In genomic region chr6:98054453-98054852, GRCh38 we compare ENCODE assay signal across 9 cellular contexts.
DNase-seq lines count a peak whose midpoint lies in the region; ATAC-seq and TF ChIP-seq lines count a peak whose summit lies in the region.
"Had no signal": no experiment of that assay in that cellular context is flagged by ENCODE, and none has a peak within 500 bp of the region (broad histone marks: within the 10 kb centered on the region; RNA-seq: fewer than 3 reads in every experiment).

No MANE protein-coding gene starts in this region.

- no peaks in the 10 kb centered on the region for H4K20me1 ChIP-seq in PC-9 (ENCODE audit: insufficient read depth)

- no peaks in the 10 kb centered on the region for H3K9me3 ChIP-seq in PC-9 (ENCODE audit: insufficient read depth, low read depth)
- H3K9me3 ChIP-seq in testis, result no peaks in the 10 kb centered on the region
- H3K9me3 ChIP-seq in thyroid gland, result no peaks in the 10 kb centered on the region

- CTCF ChIA-PET in PC-9 (lab: Charles Lee), result no interaction called here

- no peaks in the 10 kb centered on the region for H3K27me3 ChIP-seq in PC-9 (ENCODE audit: insufficient read depth, low read depth)
- no peaks in the 10 kb centered on the region for H3K27me3 ChIP-seq in testis
- H3K27me3 ChIP-seq in thyroid gland, result no peaks in the 10 kb centered on the region

- WGBS in testis, 2 donors, result 83 to 94% methylated on average over 2 of the region's 2 CpGs
- WGBS in thyroid gland, 2 donors, result 87 to 89% methylated on average over 2 of the region's 2 CpGs

- no peaks in the 10 kb centered on the region for H3K79me2 ChIP-seq in PC-9 (ENCODE audit: low read depth)

- ATAC-seq in GM18858 (IDR thresholded peaks at IDR 0.05; ENCODE audit: unreplicated experiment) (peak; percentile 55), HG03135 (IDR thresholded peaks at IDR 0.05; ENCODE audit: unreplicated experiment) (peak; percentile 55)

- no peaks in the 10 kb centered on the region for H3K36me3 Mint-ChIP-seq in activated T-helper 2 cell treated with anti-CD3 and anti-CD28 coated beads, Interferon-gamma antibody, Interleukin-2, Interleukin-4, amounts not matched to agents 10 μg/mL and 5 μg/mL and 100 μg/mL, durations not matched to agents 14 hours and 24 hours and 36 hours (ENCODE audit: low read depth)

- DNase-seq in PC-9, result no peak
- peak; percentile 12 for DNase-seq in kidney glomerular epithelial cell (lab: John Stamatoyannopoulos, UW)
- no peak for DNase-seq in testis
- DNase-seq in thyroid gland, result no peak
- no peak for DNase-seq in caudate nucleus (lab: John Stamatoyannopoulos, UW)
- no peak for DNase-seq in activated T-helper 2 cell treated with anti-CD3 and anti-CD28 coated beads, Interferon-gamma antibody, Interleukin-2, Interleukin-4, amounts not matched to agents 10 μg/mL and 5 μg/mL and 100 μg/mL, durations not matched to agents 14 hours and 24 hours and 36 hours (ENCODE audit: low spot score)
- DNase-seq: activated naive CD4-positive, alpha-beta T cell treated with anti-CD3 and anti-CD28 coated beads for 36 hours had no signal

- H3K27ac ChIP-seq in PC-9, result no peak overlapping the region
- H3K27ac ChIP-seq in testis, result no peak overlapping the region
- H3K27ac ChIP-seq in thyroid gland, result no peak overlapping the region
- H3K27ac ChIP-seq in caudate nucleus (ENCODE audit: low read depth, low read length), result no peak overlapping the region

- no peaks in the 10 kb centered on the region for H3F3A ChIP-seq in PC-9 (ENCODE audit: insufficient read depth, low read depth)

- intact Hi-C loops in PC-9 (cut with micrococcal nuclease; ENCODE audit: unreplicated experiment), result loop anchor here (10.0 kb wide), 1 partner anchor 1070 kb away; no protein-coding TSS in a partner anchor
- intact Hi-C loops in testis (cut with DNase I; ENCODE audit: low total_unique reads), result no loop called here
- intact Hi-C loops in thyroid gland (cut with DNase I), result no loop called here
- intact Hi-C loops in activated T-helper 2 cell treated with anti-CD3 and anti-CD28 coated beads, Interferon-gamma antibody, Interleukin-2, Interleukin-4, amounts not matched to agents 10 μg/mL and 5 μg/mL and 100 μg/mL, durations not matched to agents 14 hours and 24 hours and 36 hours (cut with micrococcal nuclease), result no loop called here

- H3K4me3 Mint-ChIP-seq in activated T-helper 2 cell treated with anti-CD3 and anti-CD28 coated beads, Interferon-gamma antibody, Interleukin-2, Interleukin-4, amounts not matched to agents 10 μg/mL and 5 μg/mL and 100 μg/mL, durations not matched to agents 14 hours and 24 hours and 36 hours (ENCODE audit: low read depth), result no peak overlapping the region
- H3K4me3 Mint-ChIP-seq: activated naive CD4-positive, alpha-beta T cell treated with anti-CD3 and anti-CD28 coated beads for 36 hours had no signal

- no peak overlapping the region for H2AFZ ChIP-seq in PC-9

- H3K36me3 ChIP-seq in PC-9 (ENCODE audit: low read depth) (no peaks in the 10 kb centered on the region), testis (ENCODE audit: low read depth, missing control alignments) (no peaks in the 10 kb centered on the region), thyroid gland (no peaks in the 10 kb centered on the region)

- no peaks in the 10 kb centered on the region for H3K9me3 Mint-ChIP-seq in activated T-helper 2 cell treated with anti-CD3 and anti-CD28 coated beads, Interferon-gamma antibody, Interleukin-2, Interleukin-4, amounts not matched to agents 10 μg/mL and 5 μg/mL and 100 μg/mL, durations not matched to agents 14 hours and 24 hours and 36 hours
- H3K9me3 Mint-ChIP-seq: activated naive CD4-positive, alpha-beta T cell treated with anti-CD3 and anti-CD28 coated beads for 36 hours had no signal

- POLR2A ChIA-PET in PC-9 (lab: Charles Lee; ENCODE audit: unreplicated experiment), result no interaction called here

- H3K4me3 ChIP-seq in PC-9 (no peak overlapping the region), testis (no peak overlapping the region), thyroid gland (replicated peaks in 1 of 3) (no peak overlapping the region)

- TF ChIP-seq POLR2A in testis (IDR thresholded peaks at IDR 0.05) (no peak), thyroid gland (IDR thresholded peaks at IDR 0.05) (no peak)

- TF ChIP-seq CTCF in PC-9 (conservative IDR thresholded peaks at IDR 0.05) (peak; percentile 60), testis (IDR thresholded peaks at IDR 0.05) (no peak), thyroid gland (IDR thresholded peaks at IDR 0.05) (no peak)

- no TSS peak for BruUV-seq in PC-9 (replicated peaks; lab: Mats Ljungman, UMichigan)

- no peaks in the 10 kb centered on the region for H3K9me2 ChIP-seq in PC-9 (ENCODE audit: insufficient read depth)

- no peaks in the 10 kb centered on the region for H3K27me3 Mint-ChIP-seq in activated T-helper 2 cell treated with anti-CD3 and anti-CD28 coated beads, Interferon-gamma antibody, Interleukin-2, Interleukin-4, amounts not matched to agents 10 μg/mL and 5 μg/mL and 100 μg/mL, durations not matched to agents 14 hours and 24 hours and 36 hours (ENCODE audit: low read depth)

- H3K27ac Mint-ChIP-seq in activated T-helper 2 cell treated with anti-CD3 and anti-CD28 coated beads, Interferon-gamma antibody, Interleukin-2, Interleukin-4, amounts not matched to agents 10 μg/mL and 5 μg/mL and 100 μg/mL, durations not matched to agents 14 hours and 24 hours and 36 hours, result no peak overlapping the region
- H3K27ac Mint-ChIP-seq: activated naive CD4-positive, alpha-beta T cell treated with anti-CD3 and anti-CD28 coated beads for 36 hours had no signal

- no peak overlapping the region for H3K4me2 ChIP-seq in PC-9

- no peaks in the 10 kb centered on the region for H3K4me1 Mint-ChIP-seq in activated T-helper 2 cell treated with anti-CD3 and anti-CD28 coated beads, Interferon-gamma antibody, Interleukin-2, Interleukin-4, amounts not matched to agents 10 μg/mL and 5 μg/mL and 100 μg/mL, durations not matched to agents 14 hours and 24 hours and 36 hours (ENCODE audit: low read depth)

- H3K4me1 ChIP-seq in PC-9 (replicated peaks; ENCODE audit: insufficient read depth) (no peaks in the 10 kb centered on the region), testis (no peaks in the 10 kb centered on the region), thyroid gland (no peaks in the 10 kb centered on the region)
